ENCODE assay signal across 3 cellular contexts in genomic region chr3:171446301-171446700, GRCh38.
TF ChIP-seq lines count a peak whose summit lies in the region.

No MANE protein-coding gene starts in this region.

TF ChIP-seq in GM23338, 12 proteins besides CTCF, POLR2A, EP300 and RAD21 (continues in another document):
- TF ChIP-seq ETS1 (IDR thresholded peaks at IDR 0.05) = no peak
- TF ChIP-seq JUNB (IDR thresholded peaks at IDR 0.05; ENCODE audit: unreplicated experiment) = no peak
- no peak for TF ChIP-seq CREB1 (CRISPR knock-in tag; IDR thresholded peaks at IDR 0.05; ENCODE audit: low read depth)
- no peak for TF ChIP-seq REST (IDR thresholded peaks at IDR 0.05; ENCODE audit: unreplicated experiment)
- no peak for TF ChIP-seq EZH2 (IDR thresholded peaks at IDR 0.05; ENCODE audit: low read depth, unreplicated experiment)

TF ChIP-seq in SK-N-SH, 30 proteins besides CTCF, POLR2A, EP300 and RAD21:
- TF ChIP-seq SIN3A (IDR thresholded peaks at IDR 0.05; ENCODE audit: borderline replicate concordance, low read depth, low read length) (no peak), NFIC (IDR thresholded peaks at IDR 0.05; ENCODE audit: borderline replicate concordance) (no peak), RCOR1 (IDR thresholded peaks at IDR 0.05; ENCODE audit: low read length) (no peak), TAF1 (IDR thresholded peaks at IDR 0.05; ENCODE audit: borderline replicate concordance, low read depth, low read length) (no peak), JUND (IDR thresholded peaks at IDR 0.05) (no peak), PBX3 (IDR thresholded peaks at IDR 0.05) (no peak), USF1 (IDR thresholded peaks at IDR 0.05; ENCODE audit: borderline replicate concordance, low read depth) (no peak), SMC3 (IDR thresholded peaks at IDR 0.05; ENCODE audit: low read depth, low read length) (no peak), YY1 (IDR thresholded peaks at IDR 0.05; ENCODE audit: low read depth) (no peak), MXI1 (IDR thresholded peaks at IDR 0.05; ENCODE audit: low read depth, low read length) (no peak), POLR2AphosphoS5 (IDR thresholded peaks at IDR 0.05; ENCODE audit: low read depth, low read length) (no peak), FOXM1 (IDR thresholded peaks at IDR 0.05; ENCODE audit: low read depth) (no peak), RFX5 (IDR thresholded peaks at IDR 0.05; ENCODE audit: low read length) (no peak), REST (IDR thresholded peaks at IDR 0.05; ENCODE audit: low read depth, low read length) (no peak), CHD2 (IDR thresholded peaks at IDR 0.05; ENCODE audit: low read length, partially characterized antibody) (no peak), FOXJ3 (CRISPR knock-in tag; IDR thresholded peaks at IDR 0.05) (no peak), GATA2 (CRISPR knock-in tag; IDR thresholded peaks at IDR 0.05) (no peak), MAX (IDR thresholded peaks at IDR 0.05; ENCODE audit: low read depth) (no peak), IRF3 (IDR thresholded peaks at IDR 0.05; ENCODE audit: low read depth, low read length) (no peak), ELF1 (IDR thresholded peaks at IDR 0.05) (no peak)

TF ChIP-seq in K562, 482 proteins besides CTCF, POLR2A, EP300 and RAD21:
- TF ChIP-seq ZNF384 (IDR thresholded peaks at IDR 0.05; ENCODE audit: low read depth, low read length) (0 out of 2 replicates have a peak, but pooled peaks have one; percentile 11), ZNF644 (tag; IDR thresholded peaks at IDR 0.05; ENCODE audit: low read depth) (no peak)
